Comparison of ENCODE assay signal across 9 cellular contexts in genomic region chr11:3942160-3942955, GRCh38.
DNase-seq lines count a peak whose midpoint lies in the region; ATAC-seq, FAIRE-seq and TF ChIP-seq lines count a peak whose summit lies in the region.
"Had no signal": no experiment of that assay in that cellular context is flagged by ENCODE, and none has a peak within 500 bp of the region (broad histone marks: within the 10 kb centered on the region; RNA-seq: fewer than 3 reads in every experiment).

No MANE protein-coding gene starts in this region.

- DNase-seq in GM12892 (ENCODE audit: insufficient read length): no peak
- DNase-seq in activated naive CD8-positive, alpha-beta T cell treated with anti-CD3 and anti-CD28 coated beads, Interleukin-2, amount 50 U/mL, for 24 hours: no peak
- DNase-seq in HCEC 1CT: no peak
- no peak for DNase-seq in RCC 7860 (ENCODE audit: low spot score)
- DNase-seq in NCI-H2227 (lab: John Stamatoyannopoulos, UW; ENCODE audit: unreplicated experiment): no peak
- DNase-seq in MM.1S: no peak
- DNase-seq: posterior cingulate gyrus had no signal

- H3K9me2 ChIP-seq in MM.1S (replicated peaks; ENCODE audit: insufficient read depth, low read length): no peaks in the 10 kb centered on the region

- ATAC-seq in HG03342 (IDR thresholded peaks at IDR 0.05; ENCODE audit: unreplicated experiment): peak; percentile 37
- peak; percentile 42 for ATAC-seq in activated naive CD8-positive, alpha-beta T cell treated with anti-CD3 and anti-CD28 coated beads, Interleukin-2, amount 50 U/mL, for 24 hours

- H3K27me3 Mint-ChIP-seq in activated naive CD8-positive, alpha-beta T cell treated with anti-CD3 and anti-CD28 coated beads, Interleukin-2, amount 50 U/mL, for 24 hours: no peaks in the 10 kb centered on the region

- H3K9me3 Mint-ChIP-seq in activated naive CD8-positive, alpha-beta T cell treated with anti-CD3 and anti-CD28 coated beads, Interleukin-2, amount 50 U/mL, for 24 hours: peaks cover 3% of the 10 kb centered on the region

- H3K4me3 ChIP-seq in skeletal muscle tissue (ENCODE audit: low read length in 3 of 3) (no peak overlapping the region), MM.1S (ENCODE audit: low read length) (no peak overlapping the region)

- no peak overlapping the region for H2AFZ ChIP-seq in MM.1S (ENCODE audit: low read length)

- H3K4me2 ChIP-seq in MM.1S (ENCODE audit: low read depth, low read length): no peak overlapping the region

- peaks cover 79% of the 10 kb centered on the region for H3K79me2 ChIP-seq in MM.1S (ENCODE audit: low read length)

- no peak for TF ChIP-seq CTCF in MM.1S (IDR thresholded peaks at IDR 0.05; ENCODE audit: low read length)

- H3K36me3 ChIP-seq in skeletal muscle tissue (ENCODE audit: control insufficient read depth in 3 of 3, insufficient read depth in 3 of 3, low read length in 3 of 3) (no peaks in the 10 kb centered on the region), MM.1S (replicated peaks; ENCODE audit: insufficient read depth, low read length) (no peaks in the 10 kb centered on the region)

- peak; percentile 86 for FAIRE-seq in GM12892 (lab: Jason Lieb, UNC)
- FAIRE-seq in RCC 7860 (lab: Jason Lieb, UNC): no peak

- TF ChIP-seq POLR2A in GM12892 (IDR thresholded peaks at IDR 0.05; ENCODE audit: low read depth, low read length): no peak

- H3K36me3 Mint-ChIP-seq in activated naive CD8-positive, alpha-beta T cell treated with anti-CD3 and anti-CD28 coated beads, Interleukin-2, amount 50 U/mL, for 24 hours (ENCODE audit: low read depth): peaks cover 23% of the 10 kb centered on the region

- H3K4me3 Mint-ChIP-seq in activated naive CD8-positive, alpha-beta T cell treated with anti-CD3 and anti-CD28 coated beads, Interleukin-2, amount 50 U/mL, for 24 hours: no peak overlapping the region

- H3K27ac Mint-ChIP-seq in activated naive CD8-positive, alpha-beta T cell treated with anti-CD3 and anti-CD28 coated beads, Interleukin-2, amount 50 U/mL, for 24 hours: peak overlapping the region; percentile 86

- H3F3A ChIP-seq in MM.1S (ENCODE audit: insufficient read depth, low read length): peaks cover 21% of the 10 kb centered on the region

- H3K4me1 ChIP-seq in skeletal muscle tissue (ENCODE audit: control insufficient read depth in 3 of 3, insufficient read depth in 3 of 3, low read length in 3 of 3): peaks cover 48 to 72% (median 50%) of the 10 kb centered on the region in 3 donors
- H3K4me1 ChIP-seq in MM.1S (ENCODE audit: low read length): peaks cover 42% of the 10 kb centered on the region

- peaks cover 89% of the 10 kb centered on the region for H3K4me1 Mint-ChIP-seq in activated naive CD8-positive, alpha-beta T cell treated with anti-CD3 and anti-CD28 coated beads, Interleukin-2, amount 50 U/mL, for 24 hours

- H3K9ac ChIP-seq in skeletal muscle tissue (ENCODE audit: low read depth in 1 of 3, low read length in 3 of 3) (no peak overlapping the region), MM.1S (ENCODE audit: low read length) (no peak overlapping the region)

- H3K27ac ChIP-seq in skeletal muscle tissue (ENCODE audit: low read depth, low read length) (peak overlapping the region; percentile 12), MM.1S (ENCODE audit: low read length) (no peak overlapping the region)

- H4K20me1 ChIP-seq in MM.1S (ENCODE audit: insufficient read depth, low read length): no peaks in the 10 kb centered on the region

- no peaks in the 10 kb centered on the region for H3K27me3 ChIP-seq in skeletal muscle tissue (ENCODE audit: control insufficient read depth in 3 of 3, insufficient read depth in 3 of 3, low read length in 3 of 3)
- H3K27me3 ChIP-seq in MM.1S (replicated peaks; ENCODE audit: insufficient read depth, low read length): no peaks in the 10 kb centered on the region

- H3K9me3 ChIP-seq in skeletal muscle tissue (ENCODE audit: control insufficient read depth in 3 of 3, low read length in 3 of 3): no peaks in the 10 kb centered on the region
- no peaks in the 10 kb centered on the region for H3K9me3 ChIP-seq in MM.1S (replicated peaks; ENCODE audit: insufficient read depth, low read length)
